In genomic region chr2:10557506-10558265, GRCh38 we compare ENCODE assay signal across 13 cellular contexts.
"Had no signal": no experiment of that assay in that cellular context is flagged by ENCODE, and none has a peak within 500 bp of the region (broad histone marks: within the 10 kb centered on the region; RNA-seq: fewer than 3 reads in every experiment).

No MANE protein-coding gene starts in this region.

- H3K9me3 ChIP-seq: colonic mucosa, gastrocnemius medialis, neutrophil, vagina had no signal

- H3K27ac Mint-ChIP-seq: activated CD4-positive, alpha-beta memory T cell treated with anti-CD3 and anti-CD28 coated beads for 36 hours; naive B cell; stimulated activated effector memory CD8-positive, alpha-beta T cell treated with anti-CD3 and anti-CD28 coated beads, Interleukin-12 subunit alpha, Interleukin-12 subunit beta, amount 100 ng/mL, for 72 hours had no signal

- H3K4me3 Mint-ChIP-seq: activated CD4-positive, alpha-beta memory T cell treated with anti-CD3 and anti-CD28 coated beads for 36 hours; naive B cell; stimulated activated effector memory CD8-positive, alpha-beta T cell treated with anti-CD3 and anti-CD28 coated beads, Interleukin-12 subunit alpha, Interleukin-12 subunit beta, amount 100 ng/mL, for 72 hours had no signal

- H3K36me3 Mint-ChIP-seq: activated CD4-positive, alpha-beta memory T cell treated with anti-CD3 and anti-CD28 coated beads for 36 hours had no signal

- H3K27ac ChIP-seq: colonic mucosa, gastrocnemius medialis, neutrophil, skin epidermis, tibial nerve, vagina had no signal

- ATAC-seq: stimulated activated effector memory CD8-positive, alpha-beta T cell treated with anti-CD3 and anti-CD28 coated beads, Interleukin-12 subunit alpha, Interleukin-12 subunit beta, amount 100 ng/mL, for 72 hours had no signal

- DNase-seq: activated CD4-positive, alpha-beta memory T cell treated with anti-CD3 and anti-CD28 coated beads for 36 hours; activated CD4-positive, CD25-positive, alpha-beta regulatory T cell treated with anti-CD3 and anti-CD28 coated beads, Interleukin-2, amount 50 U/mL, for 72 hours; activated naive CD4-positive, alpha-beta T cell treated with Interleukin-2 at 50 U/mL for 16 hours; colonic mucosa; effector CD4-positive, alpha-beta T cell; gastrocnemius medialis; midbrain; naive B cell had no signal

- H3K27me3 ChIP-seq: colonic mucosa, gastrocnemius medialis, neutrophil, tibial nerve, vagina had no signal

- H3K4me1 Mint-ChIP-seq: naive B cell had no signal

- H3K4me3 ChIP-seq: colonic mucosa, gastrocnemius medialis, skin epidermis, tibial nerve, vagina had no signal

- H3K36me3 ChIP-seq: colonic mucosa, gastrocnemius medialis, neutrophil, vagina had no signal

- H3K9me3 Mint-ChIP-seq: activated CD4-positive, alpha-beta memory T cell treated with anti-CD3 and anti-CD28 coated beads for 36 hours; naive B cell; stimulated activated effector memory CD8-positive, alpha-beta T cell treated with anti-CD3 and anti-CD28 coated beads, Interleukin-12 subunit alpha, Interleukin-12 subunit beta, amount 100 ng/mL, for 72 hours had no signal

- H3K27me3 Mint-ChIP-seq: activated CD4-positive, alpha-beta memory T cell treated with anti-CD3 and anti-CD28 coated beads for 36 hours; naive B cell had no signal

- H3K4me1 ChIP-seq: colonic mucosa, gastrocnemius medialis, tibial nerve, vagina had no signal
